8 cellular contexts compared by ENCODE assay signal in the genomic region with DNA sequence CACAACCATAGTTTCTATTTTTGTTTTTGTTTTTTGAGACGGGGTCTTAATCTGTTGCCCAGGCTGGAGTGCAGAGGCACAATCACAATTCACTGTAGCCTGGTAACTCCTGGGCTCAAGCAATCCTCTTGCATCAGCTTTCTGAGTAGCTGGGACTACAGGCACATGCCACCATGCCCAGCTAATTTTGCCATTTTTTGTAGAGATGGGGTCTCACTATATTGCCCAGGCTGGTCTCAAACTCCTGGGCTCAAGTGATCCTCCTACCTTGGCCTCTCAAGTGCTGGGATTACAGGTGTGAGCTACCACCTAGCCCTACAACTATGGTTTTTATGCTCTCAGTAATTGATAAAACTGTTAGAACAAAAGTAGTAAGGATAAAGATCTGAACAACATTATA.
"Had no signal": no experiment of that assay in that cellular context is flagged by ENCODE, and none has a peak within 500 bp of the region (broad histone marks: within the 10 kb centered on the region; RNA-seq: fewer than 3 reads in every experiment).

No MANE protein-coding gene starts in this region.

- H3K9ac ChIP-seq: GM23248 had no signal

- ATAC-seq: HCT116 had no signal

- H3K4me3 ChIP-seq: GM23248, HAP-1 had no signal

- H3K36me3 ChIP-seq: HAP-1 had no signal

- H2AFZ ChIP-seq: GM23248 had no signal

- DNase-seq: GM23248, GOT3, H7, IMR-90, KBM-7 had no signal

- FAIRE-seq: HTR-8/SVneo had no signal

- H3K9me3 ChIP-seq: HAP-1 had no signal

- H3K27ac ChIP-seq: GM23248 had no signal
